ENCODE assay signal across 1 cellular context in genomic region chr1:109655624-109656519, GRCh38.
TF ChIP-seq lines count a peak whose summit lies in the region.

Gene GSTM4, plus strand, starts transcription at chr1:109656099. Its CDS starts 291 bp downstream, at chr1:109656390.

TF ChIP-seq in HepG2, 621 proteins besides CTCF, POLR2A, EP300 and RAD21 (continued from another document and continues in another):
- TF ChIP-seq CSRNP1 (CRISPR knock-in tag; IDR thresholded peaks at IDR 0.05), result peak; percentile 73; the same call in 1 of the 2 replicates
- no peak for TF ChIP-seq RNF219 (CRISPR knock-in tag; IDR thresholded peaks at IDR 0.05)
- no peak for TF ChIP-seq ZBTB1 (CRISPR knock-in tag; IDR thresholded peaks at IDR 0.05; ENCODE audit: borderline replicate concordance)
- 0 out of 2 replicates have a peak, but pooled peaks have one; percentile 61 for TF ChIP-seq NCOR1 (IDR thresholded peaks at IDR 0.05; ENCODE audit: borderline replicate concordance, low read length)
- TF ChIP-seq BATF2 (CRISPR knock-in tag; IDR thresholded peaks at IDR 0.05), result 0 out of 2 replicates have a peak, but pooled peaks have one; percentile 30
- TF ChIP-seq JARID2 (CRISPR knock-in tag; IDR thresholded peaks at IDR 0.05; ENCODE audit: insufficient replicate concordance), result no peak
- TF ChIP-seq HOXD1 (CRISPR knock-in tag; IDR thresholded peaks at IDR 0.05), result 0 out of 2 replicates have a peak, but pooled peaks have one; percentile 21
- no peak for TF ChIP-seq BCL6 (CRISPR knock-in tag; IDR thresholded peaks at IDR 0.05)
- TF ChIP-seq MZF1 (CRISPR knock-in tag; IDR thresholded peaks at IDR 0.05; ENCODE audit: borderline replicate concordance), result no peak
- no peak for TF ChIP-seq ZKSCAN1 (IDR thresholded peaks at IDR 0.05; ENCODE audit: low read length)
- TF ChIP-seq ZNF839 (CRISPR knock-in tag; IDR thresholded peaks at IDR 0.05; ENCODE audit: borderline replicate concordance), result no peak
- peak; percentile 79 for TF ChIP-seq ZNF607 (CRISPR knock-in tag; IDR thresholded peaks at IDR 0.05; ENCODE audit: borderline replicate concordance)
- TF ChIP-seq ZFP36 (IDR thresholded peaks at IDR 0.05; ENCODE audit: borderline replicate concordance, low read depth, low read length, partially characterized antibody), result no peak
- TF ChIP-seq ZNF280D (CRISPR knock-in tag; IDR thresholded peaks at IDR 0.05), result no peak
- TF ChIP-seq RARG (CRISPR knock-in tag; IDR thresholded peaks at IDR 0.05; ENCODE audit: low read depth), result no peak
- TF ChIP-seq ZNF451 (CRISPR knock-in tag; IDR thresholded peaks at IDR 0.05), result 0 out of 2 replicates have a peak, but pooled peaks have one; percentile 60
- no peak for TF ChIP-seq ARHGAP35 (CRISPR knock-in tag; IDR thresholded peaks at IDR 0.05; ENCODE audit: borderline replicate concordance)
- no peak for TF ChIP-seq ZNF432 (CRISPR knock-in tag; IDR thresholded peaks at IDR 0.05; ENCODE audit: borderline replicate concordance)
- peak; percentile 68; the same call in 1 of the 2 replicates for TF ChIP-seq ZNF441 (CRISPR knock-in tag; IDR thresholded peaks at IDR 0.05; ENCODE audit: borderline replicate concordance)
- no peak for TF ChIP-seq ZNF282 (IDR thresholded peaks at IDR 0.05; ENCODE audit: partially characterized antibody)
- peak; percentile 67; the same call in 1 of the 2 replicates for TF ChIP-seq ZNF784 (CRISPR knock-in tag; IDR thresholded peaks at IDR 0.05; ENCODE audit: borderline replicate concordance)
- TF ChIP-seq NR0B2 (CRISPR knock-in tag; IDR thresholded peaks at IDR 0.05), result peak; percentile 71; the same call in 1 of the 2 replicates
- no peak for TF ChIP-seq ZNF816 (CRISPR knock-in tag; IDR thresholded peaks at IDR 0.05; ENCODE audit: borderline replicate concordance)
- peak; percentile 71 for TF ChIP-seq FOXC1 (CRISPR knock-in tag; IDR thresholded peaks at IDR 0.05; ENCODE audit: borderline replicate concordance)
- TF ChIP-seq MAFF (IDR thresholded peaks at IDR 0.05; ENCODE audit: low read depth, low read length), result no peak
- peak; percentile 76; the same call in 1 of the 2 replicates for TF ChIP-seq NR2C2 (CRISPR knock-in tag; IDR thresholded peaks at IDR 0.05; ENCODE audit: borderline replicate concordance)
- TF ChIP-seq ZNF44 (CRISPR knock-in tag; IDR thresholded peaks at IDR 0.05), result no peak; the same call in 1 of the 2 replicates
- no peak for TF ChIP-seq RFXANK (CRISPR knock-in tag; IDR thresholded peaks at IDR 0.05)
- peak; percentile 63; the same call in 1 of the 2 replicates for TF ChIP-seq MXD4 (CRISPR knock-in tag; IDR thresholded peaks at IDR 0.05)
- peak; percentile 85 for TF ChIP-seq HNF4A (CRISPR knock-in tag; IDR thresholded peaks at IDR 0.05)
- no peak for TF ChIP-seq ZNF326 (CRISPR knock-in tag; IDR thresholded peaks at IDR 0.05; ENCODE audit: borderline replicate concordance)
- TF ChIP-seq ETV5 (CRISPR knock-in tag; IDR thresholded peaks at IDR 0.05; ENCODE audit: borderline replicate concordance), result peak; percentile 82
- no peak; the same call in 1 of the 2 replicates for TF ChIP-seq ETV6 (CRISPR knock-in tag; conservative IDR thresholded peaks at IDR 0.05)
- peak; percentile 48 for TF ChIP-seq SRSF1 (optimal IDR thresholded peaks at IDR 0.05; ENCODE audit: low read depth, low read length)
- no peak for TF ChIP-seq NR2F2 (IDR thresholded peaks at IDR 0.05; ENCODE audit: borderline replicate concordance, low read depth)
- TF ChIP-seq TRIM24 (CRISPR knock-in tag; IDR thresholded peaks at IDR 0.05), result no peak
- TF ChIP-seq FOXA1 (IDR thresholded peaks at IDR 0.05), result no peak
- no peak for TF ChIP-seq FOXA1 (CRISPR knock-in tag; IDR thresholded peaks at IDR 0.05)
- peak; percentile 86 for TF ChIP-seq ASH2L (IDR thresholded peaks at IDR 0.05; ENCODE audit: insufficient read length, low read depth, low read length)
- TF ChIP-seq REL (CRISPR knock-in tag; conservative IDR thresholded peaks at IDR 0.05), result no peak
- TF ChIP-seq SYNCRIP (IDR thresholded peaks at IDR 0.05; ENCODE audit: insufficient read depth, low read depth, low read length), result no peak
- TF ChIP-seq ATF2 (CRISPR knock-in tag; IDR thresholded peaks at IDR 0.05), result peak; percentile 25; the same call in 1 of the 2 replicates
- TF ChIP-seq ATAD3A (CRISPR knock-in tag; IDR thresholded peaks at IDR 0.05), result no peak
- TF ChIP-seq ZNF589 (CRISPR knock-in tag; conservative IDR thresholded peaks at IDR 0.05), result no peak
- peak; percentile 42; the same call in 1 of the 2 replicates for TF ChIP-seq ZNF768 (CRISPR knock-in tag; IDR thresholded peaks at IDR 0.05)
- TF ChIP-seq ZNF275 (CRISPR knock-in tag; IDR thresholded peaks at IDR 0.05; ENCODE audit: borderline replicate concordance), result peak; percentile 89; the same call in 1 of the 2 replicates
- TF ChIP-seq ZNF746 (CRISPR knock-in tag; IDR thresholded peaks at IDR 0.05), result no peak
- no peak for TF ChIP-seq SCMH1 (CRISPR knock-in tag; IDR thresholded peaks at IDR 0.05; ENCODE audit: borderline replicate concordance)
- TF ChIP-seq MEF2D (CRISPR knock-in tag; IDR thresholded peaks at IDR 0.05), result peak; percentile 26; the same call in 1 of the 2 replicates
- TF ChIP-seq HMGXB4 (CRISPR knock-in tag; IDR thresholded peaks at IDR 0.05; ENCODE audit: borderline replicate concordance in 1 of 2, low read depth in 1 of 2), result peak; percentile 89 to 91
- peak; percentile 84 for TF ChIP-seq POLR2G (IDR thresholded peaks at IDR 0.05; ENCODE audit: low read depth, low read length)
- TF ChIP-seq MXI1 (IDR thresholded peaks at IDR 0.05; ENCODE audit: borderline replicate concordance, low read depth, low read length), result no peak
- no peak for TF ChIP-seq GLMP (CRISPR knock-in tag; IDR thresholded peaks at IDR 0.05; ENCODE audit: borderline replicate concordance)
- TF ChIP-seq YEATS2 (CRISPR knock-in tag; IDR thresholded peaks at IDR 0.05; ENCODE audit: borderline replicate concordance), result peak; percentile 86
